Comparison of ENCODE assay signal across 3 cellular contexts in genomic region chr1:16561035-16561434, GRCh38. TPM values are rescaled to one million over a fixed set of nuclear protein-coding genes. Genes with fewer than 3 reads are reported as not detected.
"Had no signal": no experiment of that assay in that cellular context is flagged by ENCODE, and none has a peak within 500 bp of the region (broad histone marks: within the 10 kb centered on the region; RNA-seq: fewer than 3 reads in every experiment).

No MANE protein-coding gene starts in this region.

RNA-seq across cellular contexts. Expression of gene RNU1-1, which starts 47.0 kb away (rescaled TPM):
- total RNA-seq: HT1080 had no signal
- polyA plus RNA-seq: IgD-negative memory B cell, IMR-90 had no signal
